ENCODE assay signal across 9 cellular contexts in genomic region chr10:81146436-81146835, GRCh38.
"Had no signal": no experiment of that assay in that cellular context is flagged by ENCODE, and none has a peak within 500 bp of the region (broad histone marks: within the 10 kb centered on the region; RNA-seq: fewer than 3 reads in every experiment).

No MANE protein-coding gene starts in this region.

- FAIRE-seq: HTR-8/SVneo, K562 had no signal

- H3K36me3 ChIP-seq: HAP-1 had no signal

- H3K4me1 ChIP-seq: HAP-1 had no signal

- H3K4me3 ChIP-seq: GM23248, HAP-1, K562 had no signal

- H3K27ac ChIP-seq: GM23248 had no signal

- H3K27ac Mint-ChIP-seq: HFFc6 had no signal

- ATAC-seq: HCT116, K562 had no signal

- H3K4me3 Mint-ChIP-seq: HFFc6 had no signal

- DNase-seq: GM23248, HFFc6, IMR-90, Kasumi-1, KG1 had no signal

- H2AFZ ChIP-seq: GM23248 had no signal

- H3K9ac ChIP-seq: GM23248 had no signal

- H3K9me3 ChIP-seq: HAP-1 had no signal
